18 cellular contexts compared by ENCODE assay signal in genomic region chr10:29532256-29532878, GRCh38.
"Had no signal": no experiment of that assay in that cellular context is flagged by ENCODE, and none has a peak within 500 bp of the region (broad histone marks: within the 10 kb centered on the region; RNA-seq: fewer than 3 reads in every experiment).

No MANE protein-coding gene starts in this region.

- H3K4me1 Mint-ChIP-seq: activated T-helper 17 cell treated with anti-CD3 and anti-CD28 coated beads, Interleukin-2, amount 50 U/mL, for 72 hours had no signal

- H3K4me3 ChIP-seq: lung, thyroid gland, uterus had no signal

- H3K4me3 Mint-ChIP-seq: activated CD4-positive, alpha-beta T cell treated with anti-CD3 and anti-CD28 coated beads, Interleukin-2, amount 10 ng/mL, durations not matched to agents 24 days and 14 days; activated CD8-positive, alpha-beta T cell treated with anti-CD3 and anti-CD28 coated beads for 36 hours; activated naive CD8-positive, alpha-beta T cell treated with anti-CD3 and anti-CD28 coated beads for 36 hours; activated T-helper 17 cell treated with anti-CD3 and anti-CD28 coated beads, Interleukin-2, amount 50 U/mL, for 72 hours; endodermal cell; natural killer cell treated with Interleukin-12 subunit alpha and Interleukin-12 subunit beta and Interleukin-15 and Interleukin-18, amount 100 ng/mL, for 72 hours had no signal

- H3K36me3 ChIP-seq: uterus had no signal

- H3K27ac Mint-ChIP-seq: activated CD4-positive, alpha-beta T cell treated with anti-CD3 and anti-CD28 coated beads, Interleukin-2, amount 10 ng/mL, durations not matched to agents 24 days and 14 days; activated CD8-positive, alpha-beta T cell treated with anti-CD3 and anti-CD28 coated beads for 36 hours; activated naive CD8-positive, alpha-beta T cell treated with anti-CD3 and anti-CD28 coated beads for 36 hours; activated T-helper 17 cell treated with anti-CD3 and anti-CD28 coated beads, Interleukin-2, amount 50 U/mL, for 72 hours; endodermal cell; natural killer cell treated with Interleukin-12 subunit alpha and Interleukin-12 subunit beta and Interleukin-15 and Interleukin-18, amount 100 ng/mL, for 72 hours had no signal

- H3K9me3 Mint-ChIP-seq: activated CD4-positive, alpha-beta T cell treated with anti-CD3 and anti-CD28 coated beads, Interleukin-2, amount 10 ng/mL, durations not matched to agents 24 days and 14 days; activated CD8-positive, alpha-beta T cell treated with anti-CD3 and anti-CD28 coated beads for 36 hours; activated naive CD8-positive, alpha-beta T cell treated with anti-CD3 and anti-CD28 coated beads for 36 hours; activated T-helper 17 cell treated with anti-CD3 and anti-CD28 coated beads, Interleukin-2, amount 50 U/mL, for 72 hours; endodermal cell; natural killer cell treated with Interleukin-12 subunit alpha and Interleukin-12 subunit beta and Interleukin-15 and Interleukin-18, amount 100 ng/mL, for 72 hours had no signal

- ATAC-seq: activated CD8-positive, alpha-beta T cell treated with anti-CD3 and anti-CD28 coated beads for 36 hours; activated T-helper 17 cell treated with anti-CD3 and anti-CD28 coated beads, Interleukin-2, amount 50 U/mL, for 72 hours; left cardiac atrium; natural killer cell treated with Interleukin-12 subunit alpha and Interleukin-12 subunit beta and Interleukin-15 and Interleukin-18, amount 100 ng/mL, for 72 hours had no signal

- H3K27ac ChIP-seq: parathyroid adenoma, thyroid gland, uterus had no signal

- H3K9me3 ChIP-seq: thyroid gland, uterus had no signal

- H3K27me3 ChIP-seq: thyroid gland, uterus had no signal

- DNase-seq: activated CD4-positive, alpha-beta T cell treated with anti-CD3 and anti-CD28 coated beads, Interleukin-2, amount 10 ng/mL, durations not matched to agents 24 days and 14 days; activated CD8-positive, alpha-beta T cell treated with anti-CD3 and anti-CD28 coated beads for 36 hours; activated naive CD4-positive, alpha-beta T cell; activated naive CD8-positive, alpha-beta T cell treated with anti-CD3 and anti-CD28 coated beads for 36 hours; activated T-cell treated with anti-CD3 and anti-CD28 coated beads, Interleukin-2, amount 50 U/mL, for 1 hour; amygdala; caudate nucleus; endodermal cell; left cardiac atrium; stimulated activated CD8-positive, alpha-beta memory T cell treated with anti-CD3 and anti-CD28 coated beads, Interleukin-4, amount 100 ng/mL, for 48 hours; stimulated activated naive CD4-positive, alpha-beta T cell; T1000; thyroid gland; uterus had no signal

- H3K27me3 Mint-ChIP-seq: activated CD4-positive, alpha-beta T cell treated with anti-CD3 and anti-CD28 coated beads, Interleukin-2, amount 10 ng/mL, durations not matched to agents 24 days and 14 days; activated CD8-positive, alpha-beta T cell treated with anti-CD3 and anti-CD28 coated beads for 36 hours; activated naive CD8-positive, alpha-beta T cell treated with anti-CD3 and anti-CD28 coated beads for 36 hours; activated T-helper 17 cell treated with anti-CD3 and anti-CD28 coated beads, Interleukin-2, amount 50 U/mL, for 72 hours; natural killer cell treated with Interleukin-12 subunit alpha and Interleukin-12 subunit beta and Interleukin-15 and Interleukin-18, amount 100 ng/mL, for 72 hours had no signal

- H3K36me3 Mint-ChIP-seq: natural killer cell treated with Interleukin-12 subunit alpha and Interleukin-12 subunit beta and Interleukin-15 and Interleukin-18, amount 100 ng/mL, for 72 hours had no signal
